ENCODE assay signal across 21 cellular contexts in the genomic region with DNA sequence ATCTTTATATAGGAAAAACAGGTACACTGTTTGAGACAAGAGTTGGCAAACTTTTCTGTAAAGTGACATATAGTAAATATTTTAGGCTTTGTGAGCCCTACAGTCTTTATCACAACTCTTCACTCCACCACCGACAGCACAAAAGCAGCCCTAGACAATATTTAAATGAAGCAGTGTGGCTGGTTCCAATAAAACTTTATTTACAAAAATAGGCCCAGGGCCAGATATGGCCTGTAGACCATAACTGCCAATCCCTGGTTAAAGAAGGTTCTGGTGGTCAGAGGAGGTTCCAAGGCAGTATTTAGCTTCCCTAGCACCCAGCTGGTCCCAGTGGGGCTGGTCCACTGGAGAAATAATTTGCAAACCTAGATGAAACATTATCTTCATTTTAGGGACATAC. TPM values are rescaled to one million over a fixed set of nuclear protein-coding genes. Genes with fewer than 3 reads are reported as not detected.
DNase-seq lines count a peak whose midpoint lies in the region; ATAC-seq and TF ChIP-seq lines count a peak whose summit lies in the region.
"Had no signal": no experiment of that assay in that cellular context is flagged by ENCODE, and none has a peak within 500 bp of the region (broad histone marks: within the 10 kb centered on the region; RNA-seq: fewer than 3 reads in every experiment).

No MANE protein-coding gene starts in this region.

- no peak for ATAC-seq in activated T-helper 17 cell treated with anti-CD3 and anti-CD28 coated beads, Interleukin-2, amount 50 U/mL, for 72 hours (replicated peaks)
- ATAC-seq: PC-3 had no signal

- peak overlapping the region; percentile 82 to 100 (median 98) for H3K4me3 Mint-ChIP-seq in CD8-positive, alpha-beta memory T cell
- H3K4me3 Mint-ChIP-seq in activated T-helper 17 cell treated with anti-CD3 and anti-CD28 coated beads, Interleukin-2, amount 50 U/mL, for 72 hours: peak overlapping the region; percentile 96
- H3K4me3 Mint-ChIP-seq in neural crest cell: peak overlapping the region; percentile 29
- H3K4me3 Mint-ChIP-seq: nephron progenitor cell had no signal

- TF ChIP-seq CTCF in neural crest cell (conservative IDR thresholded peaks at IDR 0.05) (no peak), GM10266 (IDR thresholded peaks at IDR 0.05; ENCODE audit: control insufficient read depth, insufficient read depth, low read depth, missing control alignments) (no peak)

- H3K27ac ChIP-seq in CD8-positive, alpha-beta memory T cell (ENCODE audit: low read depth, low read length): no peak overlapping the region
- H3K27ac ChIP-seq: VCaP had no signal

- POLR2A ChIA-PET in CD8-positive, alpha-beta memory T cell (lab: Charles Lee): interaction anchor here (0.5 to 4.9 kb wide), 3 partner anchors 11 to 51 kb away, joined by 3 to 70 read pairs (median 4); no protein-coding TSS in a partner anchor

- H3K27me3 Mint-ChIP-seq in CD8-positive, alpha-beta memory T cell: peaks cover 0 to 1% of the 10 kb centered on the region in 2 donors
- H3K27me3 Mint-ChIP-seq in activated T-helper 17 cell treated with anti-CD3 and anti-CD28 coated beads, Interleukin-2, amount 50 U/mL, for 72 hours: no peaks in the 10 kb centered on the region
- peaks cover 9% of the 10 kb centered on the region for H3K27me3 Mint-ChIP-seq in neural crest cell (ENCODE audit: low read depth)

- no peaks in the 10 kb centered on the region for H3K36me3 ChIP-seq in CD8-positive, alpha-beta memory T cell (ENCODE audit: insufficient read depth, low read length)
- H3K36me3 ChIP-seq: transverse colon had no signal

- no peak overlapping the region for H3K4me3 ChIP-seq in CD8-positive, alpha-beta memory T cell (ENCODE audit: low read length)
- H3K4me3 ChIP-seq: transverse colon had no signal

- peaks cover 5 to 65% (median 6%) of the 10 kb centered on the region in 3 donors for H3K36me3 Mint-ChIP-seq in CD8-positive, alpha-beta memory T cell
- peaks cover 39% of the 10 kb centered on the region for H3K36me3 Mint-ChIP-seq in activated T-helper 17 cell treated with anti-CD3 and anti-CD28 coated beads, Interleukin-2, amount 50 U/mL, for 72 hours (ENCODE audit: low read depth)
- no peaks in the 10 kb centered on the region for H3K36me3 Mint-ChIP-seq in neural crest cell (ENCODE audit: low read depth)

- no peaks in the 10 kb centered on the region for H3K9me3 ChIP-seq in CD8-positive, alpha-beta memory T cell (ENCODE audit: low read length)
- H3K9me3 ChIP-seq: transverse colon had no signal

- H3K27ac Mint-ChIP-seq in CD8-positive, alpha-beta memory T cell: peak overlapping the region; percentile 6 to 96 (median 78)
- H3K27ac Mint-ChIP-seq in activated T-helper 17 cell treated with anti-CD3 and anti-CD28 coated beads, Interleukin-2, amount 50 U/mL, for 72 hours: peak overlapping the region; percentile 77
- H3K27ac Mint-ChIP-seq in neural crest cell (ENCODE audit: unreplicated experiment): no peak overlapping the region
- H3K27ac Mint-ChIP-seq: nephron progenitor cell, progenitor cell of endocrine pancreas had no signal

- H3K9me3 Mint-ChIP-seq in CD8-positive, alpha-beta memory T cell: no peaks in the 10 kb centered on the region
- no peaks in the 10 kb centered on the region for H3K9me3 Mint-ChIP-seq in activated T-helper 17 cell treated with anti-CD3 and anti-CD28 coated beads, Interleukin-2, amount 50 U/mL, for 72 hours
- peaks cover 4% of the 10 kb centered on the region for H3K9me3 Mint-ChIP-seq in neural crest cell

- peaks cover 76 to 85% (median 82%) of the 10 kb centered on the region in 3 donors for H3K4me1 Mint-ChIP-seq in CD8-positive, alpha-beta memory T cell
- H3K4me1 Mint-ChIP-seq in activated T-helper 17 cell treated with anti-CD3 and anti-CD28 coated beads, Interleukin-2, amount 50 U/mL, for 72 hours: peaks cover 47% of the 10 kb centered on the region
- peaks cover 25% of the 10 kb centered on the region for H3K4me1 Mint-ChIP-seq in neural crest cell

- H3K4me1 ChIP-seq in CD8-positive, alpha-beta memory T cell (ENCODE audit: insufficient read depth, low read length): peaks cover 69% of the 10 kb centered on the region

- CTCF ChIA-PET in CD8-positive, alpha-beta memory T cell (lab: Charles Lee): interaction anchor here (1.3 to 3.0 kb wide), 2 partner anchors 11 to 52 kb away, joined by 4 to 13 read pairs; partner anchors contain the start of gene SLC35B1

- H3K27me3 ChIP-seq in CD8-positive, alpha-beta memory T cell (ENCODE audit: insufficient read depth, low read length, poor library complexity, severe bottlenecking): no peaks in the 10 kb centered on the region
- H3K27me3 ChIP-seq: transverse colon had no signal

- peak; percentile 16 for DNase-seq in activated effector memory CD4-positive, alpha-beta T cell treated with anti-CD3 and anti-CD28 coated beads, Interleukin-2, amount 50 U/mL, for 16 hours
- no peak for DNase-seq in activated effector memory CD4-positive, alpha-beta T cell treated with Interleukin-2 at 50 U/mL for 16 hours
- no peak for DNase-seq in CD8-positive, alpha-beta memory T cell
- DNase-seq in neural crest cell (ENCODE audit: low read depth, low spot score) (no peak), GM10266 (ENCODE audit: extremely low spot score) (no peak), NCI-H2227 (lab: John Stamatoyannopoulos, UW; ENCODE audit: unreplicated experiment) (no peak)
- DNase-seq in effector CD8-positive, alpha-beta T cell (lab: John Stamatoyannopoulos, UW): no peak
- DNase-seq: DMS79 treated with DMSO at 0.1 percent for 48 hours; effector CD4-positive, alpha-beta T cell; IMR-90; mesendoderm; NCI-H1694 treated with DMSO at 0.1 percent for 48 hours; NCI-H774; nephron progenitor cell; PC-3; stimulated activated CD4-positive, alpha-beta T cell treated with anti-CD3 and anti-CD28 coated beads, Interleukin-2, amount 100 ng/mL, for 24 hours; stimulated activated naive CD4-positive, alpha-beta T cell treated with Interleukin-2 at 50 U/mL for 16 hours; transverse colon had no signal

RNA-seq across cellular contexts. Expression of gene FAM117A, which starts 3.6 kb away (rescaled TPM):
- 10 to 100 TPM; 21.8 to 24.8 TPM for total RNA-seq in CD8-positive, alpha-beta memory T cell
- 85.0 TPM for polyA plus RNA-seq in CD8-positive, alpha-beta memory T cell
- 10 to 100 TPM; 25.8 TPM for total RNA-seq in activated T-helper 17 cell treated with anti-CD3 and anti-CD28 coated beads, Interleukin-2, amount 50 U/mL, for 72 hours
- total RNA-seq in neural crest cell: 13.6 and 17.0 TPM in 2 replicates

RNA-seq across cellular contexts. Expression of gene KAT7, which starts 28.2 kb away (rescaled TPM):
- 10 to 100 TPM; 66.1 to 75.8 TPM for total RNA-seq in CD8-positive, alpha-beta memory T cell
- polyA plus RNA-seq in CD8-positive, alpha-beta memory T cell: 58.1 TPM
- 10 to 100 TPM; 66.4 to 86.4 TPM for total RNA-seq in activated T-helper 17 cell treated with anti-CD3 and anti-CD28 coated beads, Interleukin-2, amount 50 U/mL, for 72 hours
- total RNA-seq in neural crest cell: 93.5 and 99.7 TPM in 2 replicates

RNA-seq across cellular contexts. Expression of gene SLC35B1, which starts 52.5 kb away (rescaled TPM):
- 10 to 100 TPM; 82.8 to 88.9 TPM for total RNA-seq in CD8-positive, alpha-beta memory T cell
- polyA plus RNA-seq in CD8-positive, alpha-beta memory T cell: 34.6 TPM
- total RNA-seq in activated T-helper 17 cell treated with anti-CD3 and anti-CD28 coated beads, Interleukin-2, amount 50 U/mL, for 72 hours: 10 to 100 TPM; 29.1 to 60.9 TPM
- 78.7 and 89.6 TPM in 2 replicates for total RNA-seq in neural crest cell

Comparison
In these comparisons a context has a peak if more than half of its experiments do, and no peak if none do; other contexts are left out.
1. H3K4me3 Mint-ChIP-seq: peak in every context shown above with its lines; median percentile 98 in CD8-positive, alpha-beta memory T cell; 96 in activated T-helper 17 cell treated with anti-CD3 and anti-CD28 coated beads, Interleukin-2, amount 50 U/mL, for 72 hours; 29 in neural crest cell.